29 cellular contexts compared by ENCODE assay signal in genomic region chr5:1000329-1000728, GRCh38. TPM values are rescaled to one million over a fixed set of nuclear protein-coding genes. Genes with fewer than 3 reads are reported as not detected.
DNase-seq lines count a peak whose midpoint lies in the region; ATAC-seq and TF ChIP-seq lines count a peak whose summit lies in the region.
"Had no signal": no experiment of that assay in that cellular context is flagged by ENCODE, and none has a peak within 500 bp of the region (broad histone marks: within the 10 kb centered on the region; RNA-seq: fewer than 3 reads in every experiment).

No MANE protein-coding gene starts in this region.

- BruUV-seq in MCF 10A (replicated peaks; lab: Mats Ljungman, UMichigan), result no TSS peak

- intact Hi-C loops in MCF 10A (cut with micrococcal nuclease), result loop anchor here (5.0 kb wide), 1 partner anchor 167 kb away; no protein-coding TSS in a partner anchor

- peak; percentile 16 for DNase-seq in activated naive CD4-positive, alpha-beta T cell treated with anti-CD3 and anti-CD28 coated beads, Interleukin-2, amount 10 ng/mL, durations not matched to agents 7 days and 5 days
- no peak for DNase-seq in activated naive CD4-positive, alpha-beta T cell treated with Interleukin-2 at 50 U/mL for 16 hours
- DNase-seq in WTC11 (ENCODE audit: low spot score) (peak; percentile 3), lung (ENCODE audit: low spot score) (peak; percentile 18), thoracic aorta (ENCODE audit: low spot score) (peak; percentile 0), MCF 10A (ENCODE audit: unreplicated experiment) (no peak), upper lobe of left lung (no peak), T1000 (lab: John Stamatoyannopoulos, UW) (no peak)
- DNase-seq: ACHN; activated CD4-positive, alpha-beta T cell treated with anti-CD3 and anti-CD28 coated beads for 4 hours; DMS153; hippocampal formation; KBM-7; NCI-H1092 treated with DMSO at 0.1 percent for 48 hours; NCI-H187; NCI-H82; SHP77 treated with DMSO at 0.1 percent for 48 hours; stimulated activated naive CD4-positive, alpha-beta T cell had no signal

- no peak for TF ChIP-seq CTCF in WTC11 (IDR thresholded peaks at IDR 0.05)
- TF ChIP-seq CTCF in lung (IDR thresholded peaks at IDR 0.05; ENCODE audit: control extremely low read depth, extremely low read depth), result no peak
- no peak for TF ChIP-seq CTCF in thoracic aorta (IDR thresholded peaks at IDR 0.05)
- no peak for TF ChIP-seq CTCF in MCF 10A (IDR thresholded peaks at IDR 0.05; ENCODE audit: unreplicated experiment)
- TF ChIP-seq CTCF in upper lobe of left lung (IDR thresholded peaks at IDR 0.05), result no peak

- peaks cover 43% of the 10 kb centered on the region for H3K4me1 Mint-ChIP-seq in activated naive CD4-positive, alpha-beta T cell treated with anti-CD3 and anti-CD28 coated beads, Interleukin-2, amount 10 ng/mL, durations not matched to agents 7 days and 5 days
- peaks cover 6% of the 10 kb centered on the region; the same call in 1 of the 2 replicates for H3K4me1 Mint-ChIP-seq in WTC11
- H3K4me1 Mint-ChIP-seq in MCF 10A (ENCODE audit: insufficient read depth, unreplicated experiment), result peaks cover 12% of the 10 kb centered on the region

- ATAC-seq in WTC11, result no peak
- ATAC-seq in lung (ENCODE audit: insufficient read depth, low FRiP score), result no peak
- no peak for ATAC-seq in thoracic aorta (ENCODE audit: insufficient number of reproducible peaks, low FRiP score, low read depth)
- ATAC-seq in upper lobe of left lung (ENCODE audit: low FRiP score in 2 of 2), result no peak
- ATAC-seq: activated naive CD4-positive, alpha-beta T cell treated with anti-CD3 and anti-CD28 coated beads, Interleukin-2, amount 50 U/mL, for 72 hours; GM12878 had no signal

- no peaks in the 10 kb centered on the region for H3K9me3 ChIP-seq in lung (ENCODE audit: control insufficient read depth in 2 of 2, insufficient read depth in 1 of 2, low read length in 1 of 2)
- H3K9me3 ChIP-seq in thoracic aorta, result no peaks in the 10 kb centered on the region
- no peaks in the 10 kb centered on the region for H3K9me3 ChIP-seq in upper lobe of left lung
- H3K9me3 ChIP-seq: neutrophil, Peyer's patch, prostate gland, suprapubic skin, vagina had no signal

- H3K4me3 Mint-ChIP-seq in activated naive CD4-positive, alpha-beta T cell treated with anti-CD3 and anti-CD28 coated beads, Interleukin-2, amount 10 ng/mL, durations not matched to agents 7 days and 5 days, result no peak overlapping the region
- H3K4me3 Mint-ChIP-seq in WTC11 (no peak overlapping the region), MCF 10A (ENCODE audit: unreplicated experiment) (no peak overlapping the region)
- H3K4me3 Mint-ChIP-seq: mesothelial cell of epicardium; T-helper 2 cell treated with Interferon-gamma antibody and Interleukin-4, amounts not matched to agents 5 μg/mL and 100 μg/mL, for 36 hours had no signal

- peaks cover 82% of the 10 kb centered on the region for H3K27me3 Mint-ChIP-seq in activated naive CD4-positive, alpha-beta T cell treated with anti-CD3 and anti-CD28 coated beads, Interleukin-2, amount 10 ng/mL, durations not matched to agents 7 days and 5 days
- H3K27me3 Mint-ChIP-seq in WTC11 (ENCODE audit: low read depth), result peaks cover 20% of the 10 kb centered on the region
- H3K27me3 Mint-ChIP-seq in MCF 10A (ENCODE audit: insufficient read depth, unreplicated experiment), result peaks cover 44% of the 10 kb centered on the region

- H3K4me1 ChIP-seq in lung (ENCODE audit: control insufficient read depth in 2 of 2, insufficient read depth in 2 of 2, low read length in 2 of 2), result peaks cover 0 to 22% of the 10 kb centered on the region in 2 donors
- no peaks in the 10 kb centered on the region for H3K4me1 ChIP-seq in thoracic aorta (ENCODE audit: control insufficient read depth in 1 of 2, low read depth in 2 of 2)
- H3K4me1 ChIP-seq in upper lobe of left lung, result peaks cover 18 to 29% (median 26%) of the 10 kb centered on the region in 4 donors
- H3K4me1 ChIP-seq: prostate gland had no signal

- H3K4me3 ChIP-seq in lung (no peak overlapping the region), thoracic aorta (no peak overlapping the region), upper lobe of left lung (no peak overlapping the region)
- H3K4me3 ChIP-seq: GM12878, Peyer's patch, prostate gland, suprapubic skin, vagina had no signal

- no peaks in the 10 kb centered on the region for H3K36me3 Mint-ChIP-seq in activated naive CD4-positive, alpha-beta T cell treated with anti-CD3 and anti-CD28 coated beads, Interleukin-2, amount 10 ng/mL, durations not matched to agents 7 days and 5 days
- H3K36me3 Mint-ChIP-seq in WTC11, result no peaks in the 10 kb centered on the region
- no peaks in the 10 kb centered on the region for H3K36me3 Mint-ChIP-seq in MCF 10A (ENCODE audit: insufficient read depth, unreplicated experiment)
- H3K36me3 Mint-ChIP-seq: activated naive CD4-positive, alpha-beta T cell treated with anti-CD3 and anti-CD28 coated beads, Interleukin-2, amount 50 U/mL, for 72 hours; mesothelial cell of epicardium had no signal

- H3K36me3 ChIP-seq in lung (ENCODE audit: control insufficient read depth in 2 of 2, insufficient read depth in 2 of 2, low read length in 2 of 2) (no peaks in the 10 kb centered on the region), thoracic aorta (no peaks in the 10 kb centered on the region), upper lobe of left lung (no peaks in the 10 kb centered on the region)
- H3K36me3 ChIP-seq: neutrophil, Peyer's patch, prostate gland, suprapubic skin, vagina had no signal

- TF ChIP-seq EP300 in upper lobe of left lung (IDR thresholded peaks at IDR 0.05), result no peak

- H3K27me3 ChIP-seq in lung (ENCODE audit: control insufficient read depth, insufficient read depth) (no peaks in the 10 kb centered on the region), thoracic aorta (replicated peaks; ENCODE audit: insufficient read depth) (no peaks in the 10 kb centered on the region), upper lobe of left lung (peaks cover 0 to 5% (median 0%) of the 10 kb centered on the region in 4 donors)
- H3K27me3 ChIP-seq: Peyer's patch, vagina had no signal

- CTCF ChIA-PET in activated naive CD4-positive, alpha-beta T cell treated with anti-CD3 and anti-CD28 coated beads, Interleukin-2, amount 10 ng/mL, durations not matched to agents 7 days and 5 days (lab: Charles Lee), result no interaction called here
- CTCF ChIA-PET in WTC11 (lab: Charles Lee) (no interaction called here), MCF 10A (lab: Yijun Ruan, JAX) (no interaction called here)

- no peak overlapping the region for H3K27ac Mint-ChIP-seq in activated naive CD4-positive, alpha-beta T cell treated with anti-CD3 and anti-CD28 coated beads, Interleukin-2, amount 10 ng/mL, durations not matched to agents 7 days and 5 days
- H3K27ac Mint-ChIP-seq in WTC11 (no peak overlapping the region), MCF 10A (ENCODE audit: low read depth, unreplicated experiment) (no peak overlapping the region)
- H3K27ac Mint-ChIP-seq: activated naive CD4-positive, alpha-beta T cell treated with anti-CD3 and anti-CD28 coated beads, Interleukin-2, amount 50 U/mL, for 72 hours; mesothelial cell of epicardium; T-helper 2 cell treated with Interferon-gamma antibody and Interleukin-4, amounts not matched to agents 5 μg/mL and 100 μg/mL, for 36 hours had no signal

- H3K9me3 Mint-ChIP-seq in activated naive CD4-positive, alpha-beta T cell treated with anti-CD3 and anti-CD28 coated beads, Interleukin-2, amount 10 ng/mL, durations not matched to agents 7 days and 5 days, result no peaks in the 10 kb centered on the region
- H3K9me3 Mint-ChIP-seq in WTC11 (no peaks in the 10 kb centered on the region), MCF 10A (ENCODE audit: unreplicated experiment) (no peaks in the 10 kb centered on the region)
- H3K9me3 Mint-ChIP-seq: activated naive CD4-positive, alpha-beta T cell treated with anti-CD3 and anti-CD28 coated beads, Interleukin-2, amount 50 U/mL, for 72 hours; mesothelial cell of epicardium; T-helper 2 cell treated with Interferon-gamma antibody and Interleukin-4, amounts not matched to agents 5 μg/mL and 100 μg/mL, for 36 hours had no signal

- 80 to 95% methylated on average over 9 of the region's 9 CpGs for WGBS in lung, 2 donors
- WGBS in upper lobe of left lung, 2 donors, result 88 to 100% methylated on average over 2 to 9 of the region's 9 CpGs

- no peak for TF ChIP-seq POLR2A in upper lobe of left lung (IDR thresholded peaks at IDR 0.05)

- POLR2A ChIA-PET in WTC11 (lab: Charles Lee), result no interaction called here
- POLR2A ChIA-PET in MCF 10A (lab: Yijun Ruan, JAX), result no interaction called here

- peak overlapping the region in 1 of 2 donors; percentile 2 for H3K27ac ChIP-seq in lung (ENCODE audit: low read depth in 1 of 2, low read length in 1 of 2)
- H3K27ac ChIP-seq in thoracic aorta, result no peak overlapping the region
- peak overlapping the region in 1 of 4 donors; percentile 74 for H3K27ac ChIP-seq in upper lobe of left lung
- H3K27ac ChIP-seq: HL-60, neutrophil, prostate gland, suprapubic skin, vagina had no signal

TF ChIP-seq in WTC11, 78 proteins besides CTCF, POLR2A, EP300 and RAD21 (continues in another document):
- TF ChIP-seq, protein P1, sequence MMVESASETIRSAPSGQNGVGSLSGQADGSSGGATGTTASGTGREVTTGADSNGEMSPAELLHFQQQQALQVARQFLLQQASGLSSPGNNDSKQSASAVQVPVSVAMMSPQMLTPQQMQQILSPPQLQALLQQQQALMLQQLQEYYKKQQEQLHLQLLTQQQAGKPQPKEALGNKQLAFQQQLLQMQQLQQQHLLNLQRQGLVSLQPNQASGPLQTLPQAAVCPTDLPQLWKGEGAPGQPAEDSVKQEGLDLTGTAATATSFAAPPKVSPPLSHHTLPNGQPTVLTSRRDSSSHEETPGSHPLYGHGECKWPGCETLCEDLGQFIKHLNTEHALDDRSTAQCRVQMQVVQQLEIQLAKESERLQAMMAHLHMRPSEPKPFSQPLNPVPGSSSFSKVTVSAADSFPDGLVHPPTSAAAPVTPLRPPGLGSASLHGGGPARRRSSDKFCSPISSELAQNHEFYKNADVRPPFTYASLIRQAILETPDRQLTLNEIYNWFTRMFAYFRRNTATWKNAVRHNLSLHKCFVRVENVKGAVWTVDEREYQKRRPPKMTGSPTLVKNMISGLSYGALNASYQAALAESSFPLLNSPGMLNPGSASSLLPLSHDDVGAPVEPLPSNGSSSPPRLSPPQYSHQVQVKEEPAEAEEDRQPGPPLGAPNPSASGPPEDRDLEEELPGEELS (CRISPR knock-in tag; IDR thresholded peaks at IDR 0.05), result no peak

RNA-seq across cellular contexts. Expression of gene NKD2, which starts 8.3 kb away (rescaled TPM):
- total RNA-seq in WTC11 (2021) (12.8 to 16.6 TPM (median 15.9 TPM) in 3 replicates), lung (10 to 100 TPM in 1 of 2 donors, 1 to 10 TPM in 1; 9.9 to 88.0 TPM), thoracic aorta (1 to 10 TPM; 1.4 to 1.5 TPM), MCF 10A (2022) (0.21 and 0.32 TPM in 2 replicates), upper lobe of left lung (100 to 1,000 TPM in 1 of 6 donors, 10 to 100 TPM in 4, 1 to 10 TPM in 1; 8.9 to 126 (median 50.6) TPM)
- polyA plus RNA-seq in lung, result 10 to 100 TPM; 34.3 to 62.5 TPM
- polyA plus RNA-seq: BJ had no signal

Comparison
In these comparisons a context has a peak if more than half of its experiments do, and no peak if none do; other contexts are left out.
1. DNase-seq: peak in activated naive CD4-positive, alpha-beta T cell treated with anti-CD3 and anti-CD28 coated beads, Interleukin-2, amount 10 ng/mL, durations not matched to agents 7 days and 5 days (single experiment), WTC11 (single experiment), lung (single experiment) and thoracic aorta (single experiment); none in activated naive CD4-positive, alpha-beta T cell treated with Interleukin-2 at 50 U/mL for 16 hours (single experiment), MCF 10A (single experiment), upper lobe of left lung (0 of 2) and T1000 (single experiment).